In genomic region chr14:90674043-90674670, GRCh38 we compare ENCODE assay signal across 16 cellular contexts.
DNase-seq lines count a peak whose midpoint lies in the region; ATAC-seq, FAIRE-seq and TF ChIP-seq lines count a peak whose summit lies in the region.
"Had no signal": no experiment of that assay in that cellular context is flagged by ENCODE, and none has a peak within 500 bp of the region (broad histone marks: within the 10 kb centered on the region; RNA-seq: fewer than 3 reads in every experiment).

No MANE protein-coding gene starts in this region.

- H3K27me3 ChIP-seq in pancreas: no peaks in the 10 kb centered on the region

- no peaks in the 10 kb centered on the region for H3K9me3 ChIP-seq in pancreas

- intact Hi-C loops in CD14-positive monocyte (cut with micrococcal nuclease) (loop anchor here in 1 of 2 donors (10.0 kb wide), 1 partner anchor 49 kb away; no protein-coding TSS in a partner anchor), pancreas (cut with DNase I) (no loop called here)
- intact Hi-C loops in activated T-helper 1 cell treated with anti-CD3 and anti-CD28 coated beads, Interleukin-12 subunit alpha, Interleukin-12 subunit beta, Interleukin-2, Interleukin-4 antibody, amounts not matched to agents 30 ng/mL and 10 ng/mL and 1 ng/mL, durations not matched to agents 14 hours and 24 hours and 36 hours (cut with micrococcal nuclease): no loop called here

- no peak for FAIRE-seq in pancreas (lab: Jason Lieb, UNC)
- FAIRE-seq: GM12891 had no signal

- ATAC-seq in pancreas: peak in 3 of 4 donors; percentile 36 to 49 (median 43)
- no peak for ATAC-seq in activated CD4-positive, CD25-positive, alpha-beta regulatory T cell treated with anti-CD3 and anti-CD28 coated beads, Interleukin-2, amount 50 U/mL, for 24 hours
- ATAC-seq: activated T-helper 17 cell treated with anti-CD3 and anti-CD28 coated beads, Interleukin-2, amount 50 U/mL, for 72 hours had no signal

- H3K4me1 Mint-ChIP-seq in CD14-positive monocyte (peaks cover 94% of the 10 kb centered on the region), HFFc6 (ENCODE audit: low read depth) (peaks cover 46% of the 10 kb centered on the region)
- peaks cover 32% of the 10 kb centered on the region for H3K4me1 Mint-ChIP-seq in activated T-helper 1 cell treated with anti-CD3 and anti-CD28 coated beads, Interleukin-12 subunit alpha, Interleukin-12 subunit beta, Interleukin-2, Interleukin-4 antibody, amounts not matched to agents 30 ng/mL and 10 ng/mL and 1 ng/mL, durations not matched to agents 14 hours and 24 hours and 36 hours (ENCODE audit: low read depth)

- no peaks in the 10 kb centered on the region for H3K4me1 ChIP-seq in pancreas

- no peaks in the 10 kb centered on the region for H3K36me3 ChIP-seq in pancreas

- H3K27ac Mint-ChIP-seq in CD14-positive monocyte: peak overlapping the region in 6 of 7 donors; percentile 33 to 75 (median 61)
- no peak overlapping the region for H3K27ac Mint-ChIP-seq in HFFc6
- H3K27ac Mint-ChIP-seq in activated T-helper 1 cell treated with anti-CD3 and anti-CD28 coated beads, Interleukin-12 subunit alpha, Interleukin-12 subunit beta, Interleukin-2, Interleukin-4 antibody, amounts not matched to agents 30 ng/mL and 10 ng/mL and 1 ng/mL, durations not matched to agents 14 hours and 24 hours and 36 hours: no peak overlapping the region
- H3K27ac Mint-ChIP-seq: activated T-helper 17 cell treated with anti-CD3 and anti-CD28 coated beads, Interleukin-2, amount 50 U/mL, for 72 hours; memory B cell had no signal

- peaks cover 0 to 2% (median 2%) of the 10 kb centered on the region in 3 donors for H3K27me3 Mint-ChIP-seq in CD14-positive monocyte (ENCODE audit: low read depth in 3 of 3)
- H3K27me3 Mint-ChIP-seq in HFFc6 (ENCODE audit: insufficient read depth): no peaks in the 10 kb centered on the region; the same call in 1 of the 2 replicates
- H3K27me3 Mint-ChIP-seq in activated T-helper 1 cell treated with anti-CD3 and anti-CD28 coated beads, Interleukin-12 subunit alpha, Interleukin-12 subunit beta, Interleukin-2, Interleukin-4 antibody, amounts not matched to agents 30 ng/mL and 10 ng/mL and 1 ng/mL, durations not matched to agents 14 hours and 24 hours and 36 hours (ENCODE audit: insufficient read depth): no peaks in the 10 kb centered on the region
- H3K27me3 Mint-ChIP-seq: activated T-helper 17 cell treated with anti-CD3 and anti-CD28 coated beads, Interleukin-2, amount 50 U/mL, for 72 hours had no signal

- H3K4me3 Mint-ChIP-seq in CD14-positive monocyte (no peak overlapping the region), HFFc6 (no peak overlapping the region)
- no peak overlapping the region for H3K4me3 Mint-ChIP-seq in activated T-helper 1 cell treated with anti-CD3 and anti-CD28 coated beads, Interleukin-12 subunit alpha, Interleukin-12 subunit beta, Interleukin-2, Interleukin-4 antibody, amounts not matched to agents 30 ng/mL and 10 ng/mL and 1 ng/mL, durations not matched to agents 14 hours and 24 hours and 36 hours
- H3K4me3 Mint-ChIP-seq: activated T-helper 17 cell treated with anti-CD3 and anti-CD28 coated beads, Interleukin-2, amount 50 U/mL, for 72 hours; memory B cell had no signal

- H3K36me3 Mint-ChIP-seq in CD14-positive monocyte (peaks cover 0 to 3% of the 10 kb centered on the region in 2 donors), HFFc6 (ENCODE audit: low read depth) (peaks cover 18% of the 10 kb centered on the region)
- no peaks in the 10 kb centered on the region for H3K36me3 Mint-ChIP-seq in activated T-helper 1 cell treated with anti-CD3 and anti-CD28 coated beads, Interleukin-12 subunit alpha, Interleukin-12 subunit beta, Interleukin-2, Interleukin-4 antibody, amounts not matched to agents 30 ng/mL and 10 ng/mL and 1 ng/mL, durations not matched to agents 14 hours and 24 hours and 36 hours (ENCODE audit: low read depth)

- H3K9me3 Mint-ChIP-seq in CD14-positive monocyte: peaks cover 2 to 6% (median 5%) of the 10 kb centered on the region in 7 donors
- no peaks in the 10 kb centered on the region for H3K9me3 Mint-ChIP-seq in HFFc6
- H3K9me3 Mint-ChIP-seq in activated T-helper 1 cell treated with anti-CD3 and anti-CD28 coated beads, Interleukin-12 subunit alpha, Interleukin-12 subunit beta, Interleukin-2, Interleukin-4 antibody, amounts not matched to agents 30 ng/mL and 10 ng/mL and 1 ng/mL, durations not matched to agents 14 hours and 24 hours and 36 hours: peaks cover 7% of the 10 kb centered on the region
- H3K9me3 Mint-ChIP-seq: activated T-helper 17 cell treated with anti-CD3 and anti-CD28 coated beads, Interleukin-2, amount 50 U/mL, for 72 hours had no signal

- H3K27ac ChIP-seq in caudate nucleus (ENCODE audit: low read depth, low read length) (peak overlapping the region; percentile 22), pancreas (no peak overlapping the region)

- TF ChIP-seq CTCF in CD14-positive monocyte (IDR thresholded peaks at IDR 0.05): no peak
- TF ChIP-seq CTCF in pancreas (IDR thresholded peaks at IDR 0.05): no peak
- TF ChIP-seq CTCF in HFFc6 (IDR thresholded peaks at IDR 0.05): no peak

- 91% methylated on average over 8 of the region's 8 CpGs for WGBS in pancreas, 2 donors

- DNase-seq in CD14-positive monocyte (ENCODE audit: low spot score): no peak
- peak; percentile 86 for DNase-seq in NCI-H2171 (lab: John Stamatoyannopoulos, UW)
- peak in 1 of 61 donors; percentile 62 for DNase-seq in caudate nucleus (lab: John Stamatoyannopoulos, UW)
- DNase-seq in pancreas: no peak
- no peak for DNase-seq in HFFc6
- DNase-seq in activated T-helper 1 cell treated with anti-CD3 and anti-CD28 coated beads, Interleukin-12 subunit alpha, Interleukin-12 subunit beta, Interleukin-2, Interleukin-4 antibody, amounts not matched to agents 30 ng/mL and 10 ng/mL and 1 ng/mL, durations not matched to agents 14 hours and 24 hours and 36 hours (ENCODE audit: low spot score): no peak
- no peak for DNase-seq in cerebellum (ENCODE audit: low spot score)
- DNase-seq: activated CD8-positive, alpha-beta memory T cell treated with anti-CD3 and anti-CD28 coated beads for 24 hours; Calu3; GDM1; NCI-H187 treated with DMSO at 0.1 percent for 48 hours; NCI-H526 had no signal

- H3K4me3 ChIP-seq in pancreas: no peak overlapping the region

Comparison
In these comparisons a context has a peak if more than half of its experiments do, and no peak if none do; other contexts are left out.
1. H3K27ac Mint-ChIP-seq: peak in CD14-positive monocyte (6 of 7); none in HFFc6 (single experiment) and activated T-helper 1 cell treated with anti-CD3 and anti-CD28 coated beads, Interleukin-12 subunit alpha, Interleukin-12 subunit beta, Interleukin-2, Interleukin-4 antibody, amounts not matched to agents 30 ng/mL and 10 ng/mL and 1 ng/mL, durations not matched to agents 14 hours and 24 hours and 36 hours (single experiment).
2. ATAC-seq: peak in pancreas (3 of 4); none in activated CD4-positive, CD25-positive, alpha-beta regulatory T cell treated with anti-CD3 and anti-CD28 coated beads, Interleukin-2, amount 50 U/mL, for 24 hours (0 of 2).